ENCODE assay signal across 9 cellular contexts in the genomic region with DNA sequence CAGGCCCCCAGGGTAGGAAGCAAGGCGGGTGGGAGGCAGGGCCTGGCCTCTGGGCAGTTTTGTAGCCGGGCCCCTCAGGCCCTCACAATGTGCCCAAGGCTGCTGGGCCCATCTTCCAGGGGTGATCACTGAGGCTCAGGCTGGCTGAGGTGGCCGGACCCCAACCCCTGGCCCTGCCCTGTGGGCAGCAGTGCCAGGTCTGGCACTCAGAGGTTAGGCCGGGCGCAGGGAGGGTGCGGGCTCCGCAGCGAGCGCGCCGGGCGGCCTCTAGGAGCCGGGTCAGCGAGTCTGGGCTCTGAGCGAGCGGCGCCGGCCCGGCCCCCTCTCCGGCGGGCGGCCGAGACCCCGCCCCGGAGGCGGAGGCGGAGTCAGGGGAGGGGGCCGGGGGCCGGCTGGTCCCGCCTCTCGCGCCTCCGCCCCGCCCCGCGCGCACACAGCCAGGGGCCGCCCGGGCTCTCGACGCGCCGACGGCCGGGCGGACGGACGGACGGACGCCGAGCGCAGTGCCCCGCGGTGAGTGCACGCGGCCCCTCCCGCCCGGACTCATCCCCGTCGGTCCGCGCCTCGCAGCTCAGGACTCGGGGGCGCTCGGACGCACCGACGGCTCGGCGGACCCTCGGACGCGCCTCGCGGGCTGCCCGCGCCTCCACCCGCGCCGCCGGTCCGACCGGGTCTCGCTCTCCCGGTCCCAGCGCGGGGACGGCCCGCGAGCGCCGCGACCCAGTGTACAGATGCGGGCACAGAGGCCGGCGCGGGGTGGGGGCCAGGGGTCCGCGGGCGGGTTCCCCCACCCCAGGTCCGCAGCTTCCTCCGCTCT. TPM values are rescaled to one million over a fixed set of nuclear protein-coding genes. Genes with fewer than 3 reads are reported as not detected.
DNase-seq lines count a peak whose midpoint lies in the region; ATAC-seq, FAIRE-seq and TF ChIP-seq lines count a peak whose summit lies in the region.
"Had no signal": no experiment of that assay in that cellular context is flagged by ENCODE, and none has a peak within 500 bp of the region (broad histone marks: within the 10 kb centered on the region; RNA-seq: fewer than 3 reads in every experiment).

A gene (plus strand): TSS at position 430 of the 817 bp plus-strand sequence. CDS start 21,231 bp downstream, outside the sequence.

- H3K4me1 Mint-ChIP-seq in MCF 10A (ENCODE audit: insufficient read depth, unreplicated experiment) = peaks cover 26% of the 10 kb centered on the region

- H3K27me3 ChIP-seq in AG04450 (ENCODE audit: control insufficient read depth, insufficient read depth, low read length) = no peaks in the 10 kb centered on the region
- peaks cover 20% of the 10 kb centered on the region for H3K27me3 ChIP-seq in HUES48 (ENCODE audit: control insufficient read depth, insufficient read depth, low read length)
- H3K27me3 ChIP-seq in keratinocyte (ENCODE audit: control insufficient read depth, extremely low read depth, insufficient read depth, low read length) = peaks cover 12% of the 10 kb centered on the region
- H3K27me3 ChIP-seq in subcutaneous abdominal adipose tissue (ENCODE audit: control insufficient read depth in 5 of 5, insufficient read depth in 4 of 5, low read length in 5 of 5) = peaks cover 0 to 12% (median 0%) of the 10 kb centered on the region in 5 donors

- H3K4me3 Mint-ChIP-seq in MCF 10A (ENCODE audit: unreplicated experiment) = no peak within 1 kb of the TSS

- H4K20me1 ChIP-seq in keratinocyte (ENCODE audit: control insufficient read depth, extremely low read depth, insufficient read depth, low read length) = no peaks in the 10 kb centered on the region

- BruUV-seq in MCF 10A (replicated peaks; lab: Mats Ljungman, UMichigan) = no TSS peak

- H3K27ac ChIP-seq in AG04450 (ENCODE audit: low read depth, low read length) (no peak within 1 kb of the TSS), HUES48 (ENCODE audit: low read depth, low read length) (no peak within 1 kb of the TSS), keratinocyte (ENCODE audit: control insufficient read depth, insufficient read depth, low read length) (no peak within 1 kb of the TSS), subcutaneous abdominal adipose tissue (ENCODE audit: low read depth, low read length) (peak within 1 kb of the TSS; percentile 82)

- peak within 1 kb of the TSS; percentile 60 for H3K4me2 ChIP-seq in keratinocyte (ENCODE audit: control insufficient read depth, extremely low read depth, insufficient read depth, low read depth, low read length)

- H3K4me3 ChIP-seq in AG04450 (ENCODE audit: low read depth, low read length) (peak within 1 kb of the TSS; percentile 50), HUES48 (ENCODE audit: low read depth, low read length) (peak within 1 kb of the TSS; percentile 60), keratinocyte (ENCODE audit: control insufficient read depth in 2 of 3, extremely low read depth in 1 of 3, insufficient read depth in 2 of 3, low read depth in 1 of 3, low read length in 3 of 3) (no peak within 1 kb of the TSS), subcutaneous abdominal adipose tissue (ENCODE audit: low read depth in 1 of 5, low read length in 5 of 5) (peak within 1 kb of the TSS; percentile 62 to 77 (median 62))

- H2AFZ ChIP-seq in keratinocyte (ENCODE audit: control insufficient read depth, low read length) = no peak within 1 kb of the TSS

- CTCF ChIA-PET in AG04450 (lab: Charles Lee) = no interaction called here
- CTCF ChIA-PET in MCF 10A (lab: Yijun Ruan, JAX) = interaction anchor here (0.5 kb wide), 1 partner anchor 337 kb away, joined by 3 read pairs; no protein-coding TSS in a partner anchor

- H3K79me2 ChIP-seq in keratinocyte (ENCODE audit: control insufficient read depth, insufficient read depth, low read length) = no peaks in the 10 kb centered on the region

- H3K9ac ChIP-seq in HUES48 (ENCODE audit: low read depth, low read length) (no peak within 1 kb of the TSS; the same call in 1 of the 2 replicates), keratinocyte (ENCODE audit: control insufficient read depth, extremely low read depth, insufficient read depth, low read length) (peak within 1 kb of the TSS; percentile 33), subcutaneous abdominal adipose tissue (ENCODE audit: low read length in 5 of 5) (peak within 1 kb of the TSS; percentile 38 to 81 (median 70))

- intact Hi-C loops in MCF 10A (cut with micrococcal nuclease) = no loop called here

- H3K4me1 ChIP-seq in HUES48 (ENCODE audit: control insufficient read depth, insufficient read depth, low read length) (peaks cover 11% of the 10 kb centered on the region; the same call in 1 of the 2 replicates), keratinocyte (ENCODE audit: control insufficient read depth, extremely low read depth, insufficient read depth, low read length) (peaks cover 27% of the 10 kb centered on the region), subcutaneous abdominal adipose tissue (ENCODE audit: control insufficient read depth in 5 of 5, insufficient read depth in 5 of 5, low read length in 5 of 5) (peaks cover 7 to 89% (median 83%) of the 10 kb centered on the region in 5 donors)

- POLR2A ChIA-PET in AG04450 (lab: Yijun Ruan, JAX) (no interaction called here), MCF 10A (lab: Yijun Ruan, JAX) (interaction anchor here (0.9 kb wide), 1 partner anchor 13 kb away, joined by 3 read pairs; no protein-coding TSS in a partner anchor)

- no peak for ATAC-seq in HG03521 (IDR thresholded peaks at IDR 0.05; ENCODE audit: unreplicated experiment)

- H3K27ac Mint-ChIP-seq in MCF 10A (ENCODE audit: low read depth, unreplicated experiment) = peak within 1 kb of the TSS; percentile 75
- H3K27ac Mint-ChIP-seq: activated naive CD4-positive, alpha-beta T cell treated with anti-CD3 and anti-CD28 coated beads, Interleukin-2, amount 50 U/mL, for 72 hours had no signal

- no peaks in the 10 kb centered on the region for H3K36me3 ChIP-seq in HUES48 (ENCODE audit: control insufficient read depth, insufficient read depth, low read length)
- H3K36me3 ChIP-seq in keratinocyte (ENCODE audit: control insufficient read depth in 2 of 2, extremely low read depth in 1 of 2, insufficient read depth in 2 of 2, low read length in 2 of 2) = no peaks in the 10 kb centered on the region
- H3K36me3 ChIP-seq in subcutaneous abdominal adipose tissue (ENCODE audit: control insufficient read depth in 5 of 5, insufficient read depth in 5 of 5, low read length in 5 of 5) = no peaks in the 10 kb centered on the region

- H3K36me3 Mint-ChIP-seq in MCF 10A (ENCODE audit: insufficient read depth, unreplicated experiment) = peaks cover 6% of the 10 kb centered on the region

- peaks cover 2% of the 10 kb centered on the region for H3K9me1 ChIP-seq in keratinocyte (ENCODE audit: control insufficient read depth, extremely low read depth, insufficient read depth, low read length)

- no peaks in the 10 kb centered on the region for H3K27me3 Mint-ChIP-seq in MCF 10A (ENCODE audit: insufficient read depth, unreplicated experiment)

- H3K9me3 Mint-ChIP-seq in MCF 10A (ENCODE audit: unreplicated experiment) = no peaks in the 10 kb centered on the region
- H3K9me3 Mint-ChIP-seq: activated naive CD4-positive, alpha-beta T cell treated with anti-CD3 and anti-CD28 coated beads, Interleukin-2, amount 50 U/mL, for 72 hours had no signal

- DNase-seq in AG04450 (ENCODE audit: low read depth, low spot score) = no peak
- DNase-seq in MCF 10A (ENCODE audit: unreplicated experiment) = no peak
- DNase-seq in keratinocyte (ENCODE audit: low read depth, low spot score) = no peak
- no peak for DNase-seq in HK-2 (ENCODE audit: unreplicated experiment)
- DNase-seq in NCI-H1105 (lab: John Stamatoyannopoulos, UW) = no peak

- no peak for FAIRE-seq in keratinocyte (lab: Jason Lieb, UNC)

- H3K9me3 ChIP-seq in AG04450 (ENCODE audit: control insufficient read depth, insufficient read depth, low read length) (no peaks in the 10 kb centered on the region; the same call in 1 of the 2 replicates), HUES48 (ENCODE audit: control insufficient read depth, insufficient read depth, low read length) (no peaks in the 10 kb centered on the region), keratinocyte (ENCODE audit: control insufficient read depth, low read depth, low read length) (no peaks in the 10 kb centered on the region), subcutaneous abdominal adipose tissue (ENCODE audit: control insufficient read depth in 5 of 5, low read length in 5 of 5) (no peaks in the 10 kb centered on the region)

- TF ChIP-seq CTCF in AG04450 (IDR thresholded peaks at IDR 0.05; ENCODE audit: low read depth, low read length) (no peak), MCF 10A (IDR thresholded peaks at IDR 0.05; ENCODE audit: unreplicated experiment) (no peak), keratinocyte (optimal IDR thresholded peaks at IDR 0.05 in 1 of 3, IDR thresholded peaks at IDR 0.05 in 1 of 3, conservative IDR thresholded peaks at IDR 0.05 in 1 of 3; ENCODE audit: extremely low read depth in 1 of 3, insufficient read depth in 2 of 3, low read length in 3 of 3) (no peak)

- dilution Hi-C loops in keratinocyte (cut with MboI; ENCODE audit: extremely low pct_ligation_motif_present, low sequenced_read_pairs) = no loop called here

RNA-seq across cellular contexts. Expression of the gene that starts here (rescaled TPM):
- polyA plus RNA-seq in AG04450 (2011; rRNA removed) (15.5 and 23.9 TPM in 2 replicates), keratinocyte (0.72 to 3.2 TPM (median 0.87 TPM) in 3 replicates)
- 8.4 and 10.4 TPM in 2 replicates for polyA minus RNA-seq in AG04450 (2011; rRNA and poly(A)+ RNA removed)
- total RNA-seq in MCF 10A (2022) = not detected in 2 replicates
- 1.1 TPM for polyA plus RNA-seq in keratinocyte (2011; ENCODE audit: low read depth)
- polyA plus RNA-seq in keratinocyte (2011; cell fraction: cytosol; rRNA removed) = 0.15 and 0.61 TPM in 2 replicates
- 1.6 and 2.6 TPM in 2 replicates for polyA plus RNA-seq in keratinocyte (2011; cell fraction: nucleus; rRNA removed)
- 1.2 and 2.6 TPM in 2 replicates for polyA plus RNA-seq in keratinocyte (2012; ENCODE audit: low replicate concordance)
- polyA minus RNA-seq in keratinocyte = 1.4 to 3.1 TPM (median 1.8 TPM) in 3 replicates
- 1.7 TPM for polyA minus RNA-seq in keratinocyte (2011; cell fraction: cytosol; rRNA and poly(A)+ RNA removed)
- 3.2 and 3.7 TPM in 2 replicates for polyA minus RNA-seq in keratinocyte (2011; cell fraction: nucleus; rRNA and poly(A)+ RNA removed)
- total RNA-seq: activated naive CD4-positive, alpha-beta T cell treated with anti-CD3 and anti-CD28 coated beads, Interleukin-2, amount 50 U/mL, for 72 hours had no signal

Comparison
In these comparisons a context has a peak if more than half of its experiments do, and no peak if none do; other contexts are left out.
1. H3K4me3 ChIP-seq: peak in AG04450 (single experiment), HUES48 (single experiment) and subcutaneous abdominal adipose tissue (5 of 5); none in keratinocyte (0 of 3).